Comparison of ENCODE assay signal across 20 cellular contexts in the genomic region with DNA sequence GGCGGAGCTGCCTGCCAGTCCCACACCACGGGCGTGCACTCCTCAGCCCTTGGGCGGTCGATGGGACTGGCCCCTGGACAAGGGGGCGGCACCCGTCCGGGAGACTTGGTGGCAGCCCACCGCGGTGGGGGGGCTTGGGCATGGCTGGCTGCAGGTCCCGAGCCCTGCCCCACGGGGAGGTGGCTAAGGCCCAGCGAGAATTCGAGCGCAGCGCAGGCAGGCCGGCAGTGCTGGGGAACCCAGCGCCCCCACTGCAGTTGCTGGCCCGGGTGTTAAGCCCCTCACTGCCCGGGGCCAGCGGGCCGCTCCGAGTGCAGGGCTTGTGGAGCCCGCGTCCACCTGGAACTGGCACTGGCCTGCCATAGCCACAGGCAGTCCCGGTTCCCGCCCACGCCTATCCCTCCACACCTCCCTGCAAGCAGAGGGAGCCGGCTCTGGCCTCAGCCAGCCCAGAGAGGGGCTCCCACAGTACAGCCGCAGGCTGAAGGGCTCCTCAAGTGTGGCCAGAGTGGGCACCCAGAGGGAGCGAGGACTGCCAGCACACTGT.
"Had no signal": no experiment of that assay in that cellular context is flagged by ENCODE, and none has a peak within 500 bp of the region (broad histone marks: within the 10 kb centered on the region; RNA-seq: fewer than 3 reads in every experiment).

No MANE protein-coding gene starts in this region.

- H3K4me3 ChIP-seq: coronary artery, heart left ventricle, mucosa of descending colon, neural progenitor cell, smooth muscle cell, tibial nerve had no signal

- H3K36me3 ChIP-seq: heart left ventricle, neural progenitor cell, tibial nerve had no signal

- FAIRE-seq: endothelial cell of umbilical vein had no signal

- DNase-seq: caudate nucleus; effector CD4-positive, alpha-beta T cell; endodermal cell; erythroblast; foreskin melanocyte; hippocampal formation; kidney glomerular epithelial cell; naive thymus-derived CD8-positive, alpha-beta T cell; occipital lobe; stimulated activated CD4-positive, alpha-beta T cell treated with anti-CD3 and anti-CD28 coated beads, Interleukin-4, amount 100 ng/mL, for 1 hour; stimulated activated CD8-positive, alpha-beta memory T cell treated with anti-CD3 and anti-CD28 coated beads, Interleukin-4, amount 100 ng/mL, for 48 hours; testis had no signal

- H3K27me3 ChIP-seq: heart left ventricle, neural progenitor cell, testis, tibial nerve had no signal

- H3K4me2 ChIP-seq: neural progenitor cell, smooth muscle cell had no signal

- H3K9ac ChIP-seq: neural progenitor cell had no signal

- H2AFZ ChIP-seq: neural progenitor cell had no signal

- ATAC-seq: heart left ventricle; mucosa of descending colon; naive thymus-derived CD8-positive, alpha-beta T cell; stimulated activated effector memory CD8-positive, alpha-beta T cell treated with anti-CD3 and anti-CD28 coated beads, Interleukin-12 subunit alpha, Interleukin-12 subunit beta, amount 100 ng/mL, for 72 hours had no signal

- H3K27ac ChIP-seq: coronary artery, heart left ventricle, neural progenitor cell, testis, tibial nerve had no signal

- H3K9me3 ChIP-seq: testis had no signal

- H3K4me1 ChIP-seq: heart left ventricle, testis, tibial nerve had no signal
